1 cellular context compared by ENCODE assay signal in the genomic region with DNA sequence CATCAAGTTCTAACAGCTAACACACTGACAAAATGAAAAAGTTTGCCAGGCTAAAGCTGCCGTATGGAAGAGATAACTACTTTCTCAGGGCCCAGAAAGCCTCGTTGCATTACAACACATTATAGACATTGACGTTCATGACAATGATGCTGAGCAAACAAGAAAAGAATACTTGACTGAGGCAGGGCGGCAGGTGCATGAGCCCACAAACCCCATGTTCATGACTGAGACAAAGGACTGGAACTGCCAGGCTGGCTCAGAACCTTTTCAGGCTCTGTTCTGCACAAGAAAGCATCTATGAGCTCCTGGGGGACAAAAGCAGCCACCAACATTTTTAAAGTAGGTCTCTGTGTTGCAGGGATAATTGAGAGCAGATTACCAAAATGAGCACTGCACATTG.
TF ChIP-seq lines count a peak whose summit lies in the region.

No MANE protein-coding gene starts in this region.

TF ChIP-seq in SK-N-SH, 30 proteins besides CTCF, POLR2A, EP300 and RAD21:
- TF ChIP-seq POLR2AphosphoS5 (IDR thresholded peaks at IDR 0.05; ENCODE audit: low read depth, low read length) = no peak
- no peak for TF ChIP-seq MXI1 (IDR thresholded peaks at IDR 0.05; ENCODE audit: low read depth, low read length)
- no peak for TF ChIP-seq TCF12 (IDR thresholded peaks at IDR 0.05)
- no peak for TF ChIP-seq GABPA (IDR thresholded peaks at IDR 0.05; ENCODE audit: low read depth)
- no peak for TF ChIP-seq MEF2A (IDR thresholded peaks at IDR 0.05; ENCODE audit: borderline replicate concordance, low read depth)
- TF ChIP-seq, protein P1, sequence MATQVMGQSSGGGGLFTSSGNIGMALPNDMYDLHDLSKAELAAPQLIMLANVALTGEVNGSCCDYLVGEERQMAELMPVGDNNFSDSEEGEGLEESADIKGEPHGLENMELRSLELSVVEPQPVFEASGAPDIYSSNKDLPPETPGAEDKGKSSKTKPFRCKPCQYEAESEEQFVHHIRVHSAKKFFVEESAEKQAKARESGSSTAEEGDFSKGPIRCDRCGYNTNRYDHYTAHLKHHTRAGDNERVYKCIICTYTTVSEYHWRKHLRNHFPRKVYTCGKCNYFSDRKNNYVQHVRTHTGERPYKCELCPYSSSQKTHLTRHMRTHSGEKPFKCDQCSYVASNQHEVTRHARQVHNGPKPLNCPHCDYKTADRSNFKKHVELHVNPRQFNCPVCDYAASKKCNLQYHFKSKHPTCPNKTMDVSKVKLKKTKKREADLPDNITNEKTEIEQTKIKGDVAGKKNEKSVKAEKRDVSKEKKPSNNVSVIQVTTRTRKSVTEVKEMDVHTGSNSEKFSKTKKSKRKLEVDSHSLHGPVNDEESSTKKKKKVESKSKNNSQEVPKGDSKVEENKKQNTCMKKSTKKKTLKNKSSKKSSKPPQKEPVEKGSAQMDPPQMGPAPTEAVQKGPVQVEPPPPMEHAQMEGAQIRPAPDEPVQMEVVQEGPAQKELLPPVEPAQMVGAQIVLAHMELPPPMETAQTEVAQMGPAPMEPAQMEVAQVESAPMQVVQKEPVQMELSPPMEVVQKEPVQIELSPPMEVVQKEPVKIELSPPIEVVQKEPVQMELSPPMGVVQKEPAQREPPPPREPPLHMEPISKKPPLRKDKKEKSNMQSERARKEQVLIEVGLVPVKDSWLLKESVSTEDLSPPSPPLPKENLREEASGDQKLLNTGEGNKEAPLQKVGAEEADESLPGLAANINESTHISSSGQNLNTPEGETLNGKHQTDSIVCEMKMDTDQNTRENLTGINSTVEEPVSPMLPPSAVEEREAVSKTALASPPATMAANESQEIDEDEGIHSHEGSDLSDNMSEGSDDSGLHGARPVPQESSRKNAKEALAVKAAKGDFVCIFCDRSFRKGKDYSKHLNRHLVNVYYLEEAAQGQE (IDR thresholded peaks at IDR 0.05; ENCODE audit: low read depth, low read length) = no peak
- no peak for TF ChIP-seq NRF1 (IDR thresholded peaks at IDR 0.05; ENCODE audit: low read depth, low read length)
- TF ChIP-seq TAF1 (IDR thresholded peaks at IDR 0.05; ENCODE audit: borderline replicate concordance, low read depth, low read length) = no peak
- TF ChIP-seq NFIC (IDR thresholded peaks at IDR 0.05; ENCODE audit: borderline replicate concordance) = no peak
- TF ChIP-seq TEAD4 (IDR thresholded peaks at IDR 0.05; ENCODE audit: borderline replicate concordance, insufficient read depth) = no peak
- no peak for TF ChIP-seq GATA2 (CRISPR knock-in tag; IDR thresholded peaks at IDR 0.05)
- no peak for TF ChIP-seq YY1 (IDR thresholded peaks at IDR 0.05; ENCODE audit: low read depth)
TF ChIP-seq in SK-N-SH: peak in this region for 0.
